Comparison of ENCODE assay signal across 8 cellular contexts in the genomic region with DNA sequence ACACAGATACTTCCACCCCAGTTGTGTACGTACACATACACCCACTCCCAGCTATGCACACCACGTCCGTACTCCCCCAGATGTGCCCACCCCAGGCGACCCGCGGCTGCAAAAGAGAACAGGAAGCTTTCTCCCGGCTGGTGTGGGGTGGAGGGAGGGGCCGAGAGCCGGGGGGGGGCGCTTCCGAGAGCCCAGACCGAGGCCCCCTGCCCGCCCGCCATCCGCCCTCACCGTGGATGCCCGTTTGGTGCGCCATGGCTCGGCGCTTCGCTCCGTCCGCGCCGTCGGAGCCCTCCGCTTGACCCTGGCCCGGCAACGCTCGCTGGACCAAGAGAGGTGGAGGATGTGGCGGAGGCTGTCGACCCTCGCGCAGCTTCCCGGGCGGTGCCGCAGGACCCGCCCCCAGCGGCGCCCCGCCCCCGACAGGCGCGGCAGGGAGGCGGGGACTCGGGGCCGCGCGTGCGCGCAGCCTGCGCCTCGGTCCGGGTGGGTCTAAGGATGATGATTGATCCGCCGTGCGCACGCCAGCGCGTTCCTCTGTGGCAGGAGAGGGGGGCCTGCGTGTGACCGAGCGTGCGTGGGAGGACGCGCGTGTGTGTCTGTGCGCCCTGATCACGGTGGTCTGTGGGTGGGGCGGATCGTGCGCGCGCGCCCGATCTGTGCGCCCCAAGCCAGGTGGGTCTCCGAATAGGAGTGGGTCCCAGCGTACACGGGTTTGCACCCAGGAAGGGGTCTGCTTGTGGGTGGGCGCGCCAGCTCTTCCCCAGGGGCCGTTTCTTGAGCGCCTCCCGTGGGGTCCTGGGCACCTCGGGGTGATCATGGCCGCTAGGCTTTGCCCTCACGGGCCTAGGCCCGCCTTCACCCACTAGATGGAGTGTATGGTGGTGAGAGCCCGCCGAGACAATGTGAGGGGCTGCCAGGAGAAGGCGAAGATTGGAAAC. TPM values are rescaled to one million over a fixed set of nuclear protein-coding genes. Genes with fewer than 3 reads are reported as not detected.
A peak's percentile ranks its signal among the peaks of the same experiment; 100 is the strongest.
DNase-seq lines count a peak whose midpoint lies in the region; ATAC-seq and TF ChIP-seq lines count a peak whose summit lies in the region.

TSS of gene TWF2 (minus strand) at position 398 of the 941 bp plus-strand sequence. CDS start at position 256, 142 bp downstream.

- H3K4me1 Mint-ChIP-seq in activated CD4-positive, alpha-beta memory T cell treated with anti-CD3 and anti-CD28 coated beads, Interleukin-2, amount 10 ng/mL, durations not matched to agents 7 days and 5 days = peaks cover 77% of the 10 kb centered on the region

- peak; percentile 54 for ATAC-seq in HG03064 (IDR thresholded peaks at IDR 0.05; ENCODE audit: low read depth, unreplicated experiment)
- peak; percentile 94 to 95 for ATAC-seq in lower lobe of right lung

- CTCF ChIA-PET in activated CD4-positive, alpha-beta memory T cell treated with anti-CD3 and anti-CD28 coated beads, Interleukin-2, amount 10 ng/mL, durations not matched to agents 7 days and 5 days (lab: Charles Lee) = interaction anchor here (0.9 to 9.0 kb wide), 11 partner anchors 10 to 237 kb away, joined by 3 to 147 read pairs (median 5); partner anchors contain the start of gene WDR82

- no peaks in the 10 kb centered on the region for H3K9me3 Mint-ChIP-seq in activated CD4-positive, alpha-beta memory T cell treated with anti-CD3 and anti-CD28 coated beads, Interleukin-2, amount 10 ng/mL, durations not matched to agents 7 days and 5 days

- DNase-seq in ACHN = peak; percentile 78
- peak; percentile 26 for DNase-seq in NCI-H526 treated with DMSO at 0.1 percent for 48 hours (lab: John Stamatoyannopoulos, UW)
- DNase-seq in activated CD4-positive, alpha-beta memory T cell treated with anti-CD3 and anti-CD28 coated beads, Interleukin-2, amount 10 ng/mL, durations not matched to agents 7 days and 5 days = peak; percentile 87
- peak; percentile 90 for DNase-seq in ecto neural progenitor cell (ENCODE audit: low spot score)
- DNase-seq in lower lobe of right lung = peak; percentile 87
- peak; percentile 62 to 80 (median 75) for DNase-seq in stimulated activated CD4-positive, alpha-beta T cell treated with anti-CD3 and anti-CD28 coated beads, TNF-alpha, amount 100 ng/mL, for 1 hour (ENCODE audit: low read depth in 3 of 3, low spot score in 1 of 3)

- peak within 1 kb of the TSS; percentile 97 for H3K27ac Mint-ChIP-seq in activated CD4-positive, alpha-beta memory T cell treated with anti-CD3 and anti-CD28 coated beads, Interleukin-2, amount 10 ng/mL, durations not matched to agents 7 days and 5 days

- intact Hi-C loops in lower lobe of right lung (cut with DNase I) = loop anchor here (10.0 kb wide), 1 partner anchor 96 kb away; no protein-coding TSS in a partner anchor

- TF ChIP-seq POLR2A in GM18526 (IDR thresholded peaks at IDR 0.05; ENCODE audit: extremely low read depth, insufficient read length) = peak; percentile 93

- no peaks in the 10 kb centered on the region for H3K9me3 ChIP-seq in lower lobe of right lung

- H3K27me3 Mint-ChIP-seq in activated CD4-positive, alpha-beta memory T cell treated with anti-CD3 and anti-CD28 coated beads, Interleukin-2, amount 10 ng/mL, durations not matched to agents 7 days and 5 days = no peaks in the 10 kb centered on the region

- peaks cover 60% of the 10 kb centered on the region for H3K36me3 Mint-ChIP-seq in activated CD4-positive, alpha-beta memory T cell treated with anti-CD3 and anti-CD28 coated beads, Interleukin-2, amount 10 ng/mL, durations not matched to agents 7 days and 5 days (ENCODE audit: low read depth)

- peak within 1 kb of the TSS; percentile 99 for H3K4me3 ChIP-seq in lower lobe of right lung

- H3K4me3 Mint-ChIP-seq in activated CD4-positive, alpha-beta memory T cell treated with anti-CD3 and anti-CD28 coated beads, Interleukin-2, amount 10 ng/mL, durations not matched to agents 7 days and 5 days = peak within 1 kb of the TSS; percentile 95

- TF ChIP-seq CTCF in lower lobe of right lung (IDR thresholded peaks at IDR 0.05) = peak; percentile 46

- peaks cover 56% of the 10 kb centered on the region for H3K4me1 ChIP-seq in lower lobe of right lung

- in situ Hi-C loops in ACHN (cut with HindIII; ENCODE audit: low pct_ligation_motif_present, low pct_unique_long_range_greater_than_20kb, low sequenced_read_pairs) = no loop called here

- H3K27ac ChIP-seq in lower lobe of right lung = peak within 1 kb of the TSS; percentile 93

- POLR2A ChIA-PET in activated CD4-positive, alpha-beta memory T cell treated with anti-CD3 and anti-CD28 coated beads, Interleukin-2, amount 10 ng/mL, durations not matched to agents 7 days and 5 days (lab: Charles Lee) = interaction anchor here (0.8 to 21.6 kb wide), 9 partner anchors 15 to 209 kb away, joined by 3 to 1001 read pairs (median 6); partner anchors contain the start of genes GLYCTK, POC1A, PPM1M and TLR9

- no peaks in the 10 kb centered on the region for H3K27me3 ChIP-seq in lower lobe of right lung (ENCODE audit: low read depth)

- peaks cover 11% of the 10 kb centered on the region for H3K36me3 ChIP-seq in lower lobe of right lung

RNA-seq across cellular contexts. Expression of gene TWF2, which starts in this region (rescaled TPM):
- 100 to 1,000 TPM; 118 to 119 TPM for total RNA-seq in activated CD4-positive, alpha-beta memory T cell treated with anti-CD3 and anti-CD28 coated beads, Interleukin-2, amount 10 ng/mL, durations not matched to agents 7 days and 5 days
- 62.2 TPM for total RNA-seq in lower lobe of right lung

Comparison
In these comparisons a context has a peak if more than half of its experiments do, and no peak if none do; other contexts are left out.
1. Peak in every context shown above with its lines: DNase-seq, ATAC-seq, H3K4me3 ChIP-seq and H3K27ac ChIP-seq.
2. DNase-seq: peak in every context shown above with its lines; median percentile 90 in ecto neural progenitor cell; 87 in activated CD4-positive, alpha-beta memory T cell treated with anti-CD3 and anti-CD28 coated beads, Interleukin-2, amount 10 ng/mL, durations not matched to agents 7 days and 5 days; 87 in lower lobe of right lung; 78 in ACHN; 75 in stimulated activated CD4-positive, alpha-beta T cell treated with anti-CD3 and anti-CD28 coated beads, TNF-alpha, amount 100 ng/mL, for 1 hour; 26 in NCI-H526 treated with DMSO at 0.1 percent for 48 hours.